In genomic region chr6:44257007-44257752, GRCh38 we compare ENCODE assay signal across 1 cellular context.
TF ChIP-seq lines count a peak whose summit lies in the region.

SLC35B2 (minus strand) TSS chr6:44257528; CDS start chr6:44257410, 118 bp downstream.

TF ChIP-seq in GM12878, 131 proteins besides CTCF, POLR2A, EP300 and RAD21 (continued from another document and continues in another):
- TF ChIP-seq YBX1 (IDR thresholded peaks at IDR 0.05) (no peak), EED (IDR thresholded peaks at IDR 0.05; ENCODE audit: low read depth) (no peak), ELK1 (IDR thresholded peaks at IDR 0.05; ENCODE audit: low read depth, low read length) (0 out of 2 replicates have a peak, but pooled peaks have one; percentile 27), E2F8 (IDR thresholded peaks at IDR 0.05; ENCODE audit: low read depth, partially characterized antibody) (no peak), NFXL1 (IDR thresholded peaks at IDR 0.05; ENCODE audit: borderline replicate concordance) (no peak), ATF7 (IDR thresholded peaks at IDR 0.05; ENCODE audit: low read depth) (no peak), SMAD5 (IDR thresholded peaks at IDR 0.05; ENCODE audit: low read depth) (no peak; the same call in 1 of the 2 replicates), SIX5 (IDR thresholded peaks at IDR 0.05; ENCODE audit: low read depth, low read length, severe bottlenecking) (no peak), MTA2 (IDR thresholded peaks at IDR 0.05; ENCODE audit: low read depth) (no peak), LARP7 (IDR thresholded peaks at IDR 0.05) (peak; percentile 70), E2F4 (IDR thresholded peaks at IDR 0.05; ENCODE audit: low read depth, low read length) (no peak), DPF2 (IDR thresholded peaks at IDR 0.05) (peak; percentile 18), TCF3 (IDR thresholded peaks at IDR 0.05; ENCODE audit: borderline replicate concordance, insufficient read depth, low read depth, low read length) (peak; percentile 70), MYC (IDR thresholded peaks at IDR 0.05; ENCODE audit: insufficient read depth, insufficient read length, insufficient replicate concordance, low read length, severe bottlenecking) (peak; percentile 56), PAX8 (IDR thresholded peaks at IDR 0.05) (no peak), IRF4 (IDR thresholded peaks at IDR 0.05; ENCODE audit: low read depth, low read length) (0 out of 2 replicates have a peak, but pooled peaks have one; percentile 7), TBL1XR1 (IDR thresholded peaks at IDR 0.05; ENCODE audit: low read depth, low read length) (peak; percentile 34; the same call in 1 of the 2 replicates), MAX (IDR thresholded peaks at IDR 0.05; ENCODE audit: low read depth, low read length) (peak; percentile 91), SKIL (IDR thresholded peaks at IDR 0.05; ENCODE audit: low read depth, poor library complexity, severe bottlenecking) (no peak), KLF5 (IDR thresholded peaks at IDR 0.05; ENCODE audit: partially characterized antibody) (no peak), PKNOX1 (IDR thresholded peaks at IDR 0.05) (no peak), USF1 (IDR thresholded peaks at IDR 0.05; ENCODE audit: borderline replicate concordance, extremely low read length, insufficient read depth, low read depth, low read length) (no peak), BCLAF1 (IDR thresholded peaks at IDR 0.05) (peak; percentile 77), PML (IDR thresholded peaks at IDR 0.05; ENCODE audit: low read length) (no peak), NRF1 (conservative IDR thresholded peaks at IDR 0.05; ENCODE audit: low read depth, low read length) (no peak), POLR2AphosphoS5 (IDR thresholded peaks at IDR 0.05; ENCODE audit: low read length) (no peak; the same call in 1 of the 2 replicates), PRDM15 (CRISPR knock-in tag; IDR thresholded peaks at IDR 0.05) (no peak), EGR1 (IDR thresholded peaks at IDR 0.05; ENCODE audit: borderline replicate concordance in 1 of 2, low read depth in 2 of 2, low read length in 2 of 2) (peak in 1 of 2 experiments; percentile 78; a peak in 1 of 3 replicates), NR2F1 (conservative IDR thresholded peaks at IDR 0.05) (peak; percentile 72), CHD1 (IDR thresholded peaks at IDR 0.05; ENCODE audit: low read depth, low read length) (no peak), TAF1 (IDR thresholded peaks at IDR 0.05; ENCODE audit: borderline replicate concordance, low read depth, low read length) (0 out of 2 replicates have a peak, but pooled peaks have one; percentile 2), NKRF (conservative IDR thresholded peaks at IDR 0.05) (peak; percentile 90), SP1 (IDR thresholded peaks at IDR 0.05; ENCODE audit: low read depth, low read length) (no peak), HSF1 (IDR thresholded peaks at IDR 0.05; ENCODE audit: low read depth, low read length) (no peak), FOS (IDR thresholded peaks at IDR 0.05; ENCODE audit: borderline replicate concordance, extremely low read depth, insufficient read length) (peak; percentile 58), RCOR1 (conservative IDR thresholded peaks at IDR 0.05; ENCODE audit: low read depth, low read length) (no peak), BACH1 (IDR thresholded peaks at IDR 0.05; ENCODE audit: borderline replicate concordance) (peak; percentile 94), IKZF1 (conservative IDR thresholded peaks at IDR 0.05) (no peak), ZZZ3 (IDR thresholded peaks at IDR 0.05; ENCODE audit: control insufficient read depth, insufficient read length, low read depth) (no peak), YY1 (IDR thresholded peaks at IDR 0.05; ENCODE audit: low read depth, low read length) (peak; percentile 66), ESRRA (IDR thresholded peaks at IDR 0.05; ENCODE audit: low read length) (no peak)
